ENCODE assay signal across 6 cellular contexts in genomic region chr1:144910729-144911128, GRCh38.
DNase-seq lines count a peak whose midpoint lies in the region; ATAC-seq, FAIRE-seq and TF ChIP-seq lines count a peak whose summit lies in the region.
"Not testable (repeated sequence)": the region's sequence is repeated elsewhere in the genome, so short reads cannot be mapped to it uniquely, and the experiment has no call there.

No MANE protein-coding gene starts in this region.

- not testable (repeated sequence) for H3K27me3 Mint-ChIP-seq in MCF 10A (ENCODE audit: insufficient read depth, unreplicated experiment)

- TF ChIP-seq RAD21 in HCT116 (IDR thresholded peaks at IDR 0.05; ENCODE audit: low read depth); HepG2 (CRISPR knock-in tag; IDR thresholded peaks at IDR 0.05): not testable (repeated sequence)

- H3K27ac Mint-ChIP-seq in MCF 10A (ENCODE audit: low read depth, unreplicated experiment), result not testable (repeated sequence)

- not testable (repeated sequence) for H4K20me1 ChIP-seq in HCT116 (ENCODE audit: insufficient read depth); PC-9 (ENCODE audit: insufficient read depth); HepG2 (ENCODE audit: insufficient read depth, low read length)

- no CpG with 5 or more reads among the region's 5 CpGs for WGBS in HepG2 (ENCODE audit: low lambda C conversion rate)

- not testable (repeated sequence) for H3K9ac ChIP-seq in HCT116 (ENCODE audit: low read length); HepG2 (ENCODE audit: insufficient read depth, low read depth, low read length)

- intact Hi-C loops in HCT116 (cut with micrococcal nuclease); PC-9 (cut with micrococcal nuclease; ENCODE audit: unreplicated experiment); MCF 10A (cut with micrococcal nuclease); Right ventricle myocardium inferior (cut with DNase I); left cardiac atrium (cut with DNase I); HepG2 (cut with micrococcal nuclease; ENCODE audit: unreplicated experiment): not testable (repeated sequence)

- H3K9me2 ChIP-seq in HCT116 (ENCODE audit: insufficient read depth); PC-9 (ENCODE audit: insufficient read depth): not testable (repeated sequence)

- RAD21 ChIA-PET in HCT116 (lab: Charles Lee; ENCODE audit: low non-redundant PET in 1 of 2, low total read pairs in 2 of 2, uncharacterized antibody in 2 of 2, unreplicated experiment in 2 of 2), result not testable (repeated sequence)

- not testable (repeated sequence) for H3K4me3 ChIP-seq in HCT116 (replicated peaks in 1 of 2; ENCODE audit: low read depth in 1 of 2, low read length in 2 of 2); PC-9; HepG2 (replicated peaks in 1 of 3; ENCODE audit: insufficient read depth in 1 of 3, low read depth in 2 of 3, low read length in 3 of 3)

- not testable (repeated sequence) for H3K4me3 Mint-ChIP-seq in MCF 10A (ENCODE audit: unreplicated experiment)

- H3K9me3 ChIP-seq in HCT116 (ENCODE audit: control insufficient read depth in 1 of 2, insufficient read depth in 1 of 2, low read depth in 1 of 2, low read length in 2 of 2); PC-9 (ENCODE audit: insufficient read depth, low read depth); HepG2 (ENCODE audit: low read length): not testable (repeated sequence)

- POLR2A ChIA-PET in HCT116 (lab: Charles Lee); PC-9 (lab: Charles Lee; ENCODE audit: unreplicated experiment); MCF 10A (lab: Yijun Ruan, JAX); HepG2 (lab: Yijun Ruan, JAX): not testable (repeated sequence)

- TF ChIP-seq POLR2A in HCT116 (IDR thresholded peaks at IDR 0.05; ENCODE audit: borderline replicate concordance, extremely low read depth, insufficient read depth, insufficient read length); HepG2 (IDR thresholded peaks at IDR 0.05; ENCODE audit: insufficient read depth in 1 of 2, low read depth in 2 of 2, low read length in 2 of 2): not testable (repeated sequence)

- H3K27me3 ChIP-seq in HCT116 (ENCODE audit: insufficient read depth, low read length); PC-9 (ENCODE audit: insufficient read depth, low read depth); HepG2 (ENCODE audit: control insufficient read depth in 1 of 2, insufficient read depth in 2 of 2, low read length in 2 of 2): not testable (repeated sequence)

- H2AFZ ChIP-seq in HCT116 (ENCODE audit: low read depth, low read length, poor library complexity, severe bottlenecking); PC-9; HepG2 (ENCODE audit: low read length): not testable (repeated sequence)

- TF ChIP-seq EP300 in HepG2 (IDR thresholded peaks at IDR 0.05; ENCODE audit: low read depth in 2 of 2, low read length in 2 of 2); HepG2 (CRISPR knock-in tag; IDR thresholded peaks at IDR 0.05; ENCODE audit: borderline replicate concordance): not testable (repeated sequence)

- not testable (repeated sequence) for H3K4me1 ChIP-seq in HCT116 (ENCODE audit: control insufficient read depth in 1 of 2, insufficient read depth in 2 of 2, low read length in 2 of 2); PC-9 (replicated peaks; ENCODE audit: insufficient read depth); HepG2 (ENCODE audit: insufficient read depth, low read length)

- DNase-seq in HCT116 (ENCODE audit: low read depth, low spot score); PC-9; MCF 10A (ENCODE audit: unreplicated experiment); Right ventricle myocardium inferior (ENCODE audit: missing footprints); left cardiac atrium; HepG2 (ENCODE audit: low spot score): not testable (repeated sequence)

- FAIRE-seq in HepG2 (lab: Jason Lieb, UNC), result not testable (repeated sequence)

- not testable (repeated sequence) for TF ChIP-seq CTCF in HCT116 (IDR thresholded peaks at IDR 0.05 in 2 of 3, conservative IDR thresholded peaks at IDR 0.05 in 1 of 3; ENCODE audit: borderline replicate concordance in 1 of 3, insufficient read depth in 1 of 3, low read depth in 2 of 3, low read length in 2 of 3); PC-9 (conservative IDR thresholded peaks at IDR 0.05); MCF 10A (IDR thresholded peaks at IDR 0.05; ENCODE audit: unreplicated experiment); HepG2 (CRISPR knock-in tag; IDR thresholded peaks at IDR 0.05)

- H3K4me2 ChIP-seq in HCT116 (ENCODE audit: low read length); PC-9; HepG2 (ENCODE audit: low read depth, low read length): not testable (repeated sequence)

- H3K27ac ChIP-seq in HCT116 (ENCODE audit: low read depth, low read length); PC-9; HepG2 (ENCODE audit: extremely low read length, insufficient read depth, low read length): not testable (repeated sequence)

- H3K4me1 Mint-ChIP-seq in MCF 10A (ENCODE audit: insufficient read depth, unreplicated experiment), result not testable (repeated sequence)

- in situ Hi-C loops in HepG2 (cut with HindIII; ENCODE audit: extremely low pct_ligation_motif_present, low pct_unique_long_range_greater_than_20kb), result not testable (repeated sequence)

- not testable (repeated sequence) for H3K36me3 ChIP-seq in HCT116 (ENCODE audit: control insufficient read depth in 1 of 2, insufficient read depth in 2 of 2, low read length in 2 of 2); PC-9 (ENCODE audit: low read depth); HepG2 (replicated peaks in 1 of 2; ENCODE audit: control insufficient read depth in 1 of 2, insufficient read depth in 2 of 2, low read length in 2 of 2)

- not testable (repeated sequence) for H3K36me3 Mint-ChIP-seq in MCF 10A (ENCODE audit: insufficient read depth, unreplicated experiment)

- H3K9me3 Mint-ChIP-seq in MCF 10A (ENCODE audit: unreplicated experiment), result not testable (repeated sequence)

- H3K79me2 ChIP-seq in HCT116 (ENCODE audit: insufficient read depth, low read length); PC-9 (ENCODE audit: low read depth); HepG2 (ENCODE audit: insufficient read depth, low read length): not testable (repeated sequence)

- TSS peak; percentile 49 for BruUV-seq in HCT116 (replicated peaks; lab: Mats Ljungman, UMichigan)
- TSS peak; percentile 41 for BruUV-seq in PC-9 (replicated peaks; lab: Mats Ljungman, UMichigan)
- TSS peak; percentile 35 for BruUV-seq in MCF 10A (replicated peaks; lab: Mats Ljungman, UMichigan)
- TSS peak; percentile 64 for BruUV-seq in HepG2 (replicated peaks; lab: Mats Ljungman, UMichigan)

- ATAC-seq in HCT116 (peak; percentile 44; the same call in 1 of the 2 replicates), Right ventricle myocardium inferior (peak; percentile 60), left cardiac atrium (peak; percentile 47 to 55)
- not testable (repeated sequence) for ATAC-seq in HepG2

- CTCF ChIA-PET in HCT116 (lab: Charles Lee); PC-9 (lab: Charles Lee); MCF 10A (lab: Yijun Ruan, JAX); HepG2 (lab: Yijun Ruan, JAX; ENCODE audit: low intra/inter-chr PET ratio, low total read pairs): not testable (repeated sequence)

- not testable (repeated sequence) for H3F3A ChIP-seq in PC-9 (ENCODE audit: insufficient read depth, low read depth)
